8 cellular contexts compared by ENCODE assay signal in genomic region chr4:140523857-140524742, GRCh38. TPM values are rescaled to one million over a fixed set of nuclear protein-coding genes. Genes with fewer than 3 reads are reported as not detected.
A peak's percentile ranks its signal among the peaks of the same experiment; 100 is the strongest.
DNase-seq lines count a peak whose midpoint lies in the region; ATAC-seq, FAIRE-seq and TF ChIP-seq lines count a peak whose summit lies in the region.

A gene with protein sequence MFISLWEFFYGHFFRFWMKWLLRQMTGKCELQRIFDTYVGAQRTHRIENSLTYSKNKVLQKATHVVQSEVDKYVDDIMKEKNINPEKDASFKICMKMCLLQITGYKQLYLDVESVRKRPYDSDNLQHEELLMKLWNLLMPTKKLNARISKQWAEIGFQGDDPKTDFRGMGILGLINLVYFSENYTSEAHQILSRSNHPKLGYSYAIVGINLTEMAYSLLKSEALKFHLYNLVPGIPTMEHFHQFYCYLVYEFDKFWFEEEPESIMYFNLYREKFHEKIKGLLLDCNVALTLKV (plus strand): TSS chr4:140524168. CDS start chr4:140525429, 1,261 bp downstream.

- ATAC-seq in GM19468 (IDR thresholded peaks at IDR 0.05; ENCODE audit: extremely low read depth, unreplicated experiment) = peak; percentile 100

- H3K79me2 ChIP-seq in H1 (ENCODE audit: control insufficient read depth in 1 of 2, insufficient read depth in 2 of 2, low read length in 2 of 2) = peaks cover 0 to 14% of the 10 kb centered on the region in 2 experiments; a peak in 2 of 4 replicates

- WGBS in H1 (ENCODE audit: extremely low coverage in 1 of 2, insufficient coverage in 1 of 2, insufficient read length in 1 of 2, insufficient replicate concordance in 2 of 2, low coverage in 1 of 2, low lambda C conversion rate in 2 of 2, missing lambda C conversion rate in 1 of 2), 2 experiments = 1% methylated on average over 61 of the region's 77 CpGs; no CpG with 5 or more reads in 1 of the 2 experiments
- under 1% methylated on average over 75 of the region's 77 CpGs for WGBS in mesenchymal stem cell

- DNase-seq in COLO829 (ENCODE audit: low spot score) (peak; percentile 99), HT-29 (ENCODE audit: low spot score) (peak; percentile 97), NOMO-1 (lab: John Stamatoyannopoulos, UW; ENCODE audit: unreplicated experiment in 2 of 2) (peak; percentile 97 to 98), H1 (ENCODE audit: low read depth in 1 of 2, low spot score in 2 of 2) (peak; percentile 95 to 96), mesenchymal stem cell (peak; percentile 98)
- peak; percentile 94 for DNase-seq in activated CD8-positive, alpha-beta memory T cell treated with anti-CD3 and anti-CD28 coated beads for 4 hours (ENCODE audit: low read depth in 2 of 2)
- DNase-seq in stimulated activated CD8-positive, alpha-beta memory T cell treated with anti-CD3 and anti-CD28 coated beads, Interleukin-15, amount 100 ng/mL, for 1 hour (ENCODE audit: low read depth) = peak; percentile 95

- H3K27me3 ChIP-seq in H1 (replicated peaks in 1 of 4; ENCODE audit: control insufficient read depth in 3 of 4, extremely low read depth in 1 of 4, insufficient read depth in 3 of 4, low read length in 3 of 4) (peaks cover 0 to 2% (median 0%) of the 10 kb centered on the region in 4 experiments; a peak in 3 of 7 replicates), mesenchymal stem cell (ENCODE audit: control insufficient read depth in 1 of 2, insufficient read depth in 1 of 2, low read length in 2 of 2) (no peaks in the 10 kb centered on the region)

- H2BK5ac ChIP-seq in H1 (ENCODE audit: low read depth, low read length) (peak within 1 kb of the TSS; percentile 26), mesenchymal stem cell (ENCODE audit: low read depth, low read length, poor library complexity, severe bottlenecking) (peak within 1 kb of the TSS; percentile 87)

- H3K36me3 ChIP-seq in H1 (ENCODE audit: control insufficient read depth in 2 of 4, insufficient read depth in 4 of 4, low read length in 3 of 4) (peaks cover 0 to 17% (median 5%) of the 10 kb centered on the region in 4 experiments; a peak in 3 of 8 replicates), mesenchymal stem cell (ENCODE audit: control insufficient read depth in 1 of 2, insufficient read depth in 2 of 2, low read depth in 1 of 2, low read length in 2 of 2) (peaks cover 0 to 21% of the 10 kb centered on the region in 2 experiments)

- POLR2A ChIA-PET in H1 (lab: Charles Lee; ENCODE audit: partially characterized antibody) = interaction anchor here (0.6 to 1.6 kb wide), 11 partner anchors 11 to 449 kb away, joined by 3 to 7 read pairs (median 3); partner anchors contain the start of gene SCOC

- peak; percentile 58 for FAIRE-seq in H1 (lab: Jason Lieb, UNC)

- CTCF ChIA-PET in H1 (lab: Charles Lee; ENCODE audit: partially characterized antibody) = interaction anchor here (0.6 to 1.7 kb wide), 17 partner anchors 12 to 326 kb away, joined by 3 to 5 read pairs (median 3); partner anchors contain the start of genes CLGN, MGAT4D, SCOC and UCP1

- peak within 1 kb of the TSS; percentile 51; the same call in 1 of the 2 replicates for H3K18ac ChIP-seq in H1 (ENCODE audit: extremely low read depth, low read length)
- H3K18ac ChIP-seq in mesenchymal stem cell (ENCODE audit: low read depth in 1 of 2, low read length in 2 of 2) = peak within 1 kb of the TSS; percentile 94

- TF ChIP-seq RAD21 in H1 (IDR thresholded peaks at IDR 0.05 in 1 of 2, conservative IDR thresholded peaks at IDR 0.05 in 1 of 2; ENCODE audit: low read depth in 2 of 2, low read length in 2 of 2) = peak; percentile 60 to 66

- H3K9ac ChIP-seq in H1 (replicated peaks in 1 of 4; ENCODE audit: extremely low read depth in 1 of 4, low read depth in 3 of 4, low read length in 3 of 4) (peak within 1 kb of the TSS; percentile 52 to 77 (median 68)), mesenchymal stem cell (ENCODE audit: low read length) (peak within 1 kb of the TSS; percentile 91)

- no peak within 1 kb of the TSS for H4K91ac ChIP-seq in H1 (replicated peaks; ENCODE audit: insufficient read length, low read length)
- H4K91ac ChIP-seq in mesenchymal stem cell (ENCODE audit: low read length) = peak within 1 kb of the TSS; percentile 95

- H3K4me2 ChIP-seq in H1 (ENCODE audit: insufficient read depth in 1 of 2, low read depth in 2 of 2, low read length in 2 of 2) = peak within 1 kb of the TSS; percentile 81 to 84
- H3K4me2 ChIP-seq in mesenchymal stem cell (ENCODE audit: low read length, poor library complexity, severe bottlenecking) = peak within 1 kb of the TSS; percentile 75

- H3K9me3 ChIP-seq in H1 (ENCODE audit: insufficient read depth in 2 of 2, low read depth in 1 of 2, low read length in 1 of 2) = no peaks in the 10 kb centered on the region
- H3K9me3 ChIP-seq in mesenchymal stem cell (ENCODE audit: control insufficient read depth, low read length) = no peaks in the 10 kb centered on the region

- peak within 1 kb of the TSS; percentile 37 for H4K5ac ChIP-seq in H1 (ENCODE audit: insufficient read length, low read depth, low read length)

- H2BK20ac ChIP-seq in H1 (ENCODE audit: low read length) = no peak within 1 kb of the TSS

- H2BK120ac ChIP-seq in H1 (replicated peaks; ENCODE audit: low read depth, low read length) (no peak within 1 kb of the TSS), mesenchymal stem cell (ENCODE audit: low read depth, low read length) (peak within 1 kb of the TSS; percentile 93)

- no peaks in the 10 kb centered on the region; a peak in 1 of 7 replicates for H3K4me1 ChIP-seq in H1 (replicated peaks in 1 of 4; ENCODE audit: control insufficient read depth in 3 of 4, insufficient read depth in 4 of 4, low read length in 3 of 4)
- no peaks in the 10 kb centered on the region for H3K4me1 ChIP-seq in mesenchymal stem cell (ENCODE audit: control insufficient read depth, insufficient read depth, low read depth, low read length)

- H3K79me1 ChIP-seq in H1 (ENCODE audit: low read depth, low read length) = no peaks in the 10 kb centered on the region; the same call in 1 of the 2 replicates
- H3K79me1 ChIP-seq in mesenchymal stem cell (replicated peaks; ENCODE audit: low read length, poor library complexity, severe bottlenecking) = peaks cover 9% of the 10 kb centered on the region

- no peak within 1 kb of the TSS for H3K4ac ChIP-seq in H1 (replicated peaks; ENCODE audit: insufficient read length, low read depth, low read length)
- peak within 1 kb of the TSS in 1 of 2 experiments; percentile 88 for H3K4ac ChIP-seq in mesenchymal stem cell (ENCODE audit: low read depth in 1 of 2, low read length in 2 of 2)

- H2AK5ac ChIP-seq in H1 (ENCODE audit: low read depth, low read length) (no peak within 1 kb of the TSS), mesenchymal stem cell (ENCODE audit: low read length, severe bottlenecking) (peak within 1 kb of the TSS; percentile 16)

- H2BK12ac ChIP-seq in H1 (ENCODE audit: low read depth, low read length) (no peak within 1 kb of the TSS), mesenchymal stem cell (ENCODE audit: low read length in 2 of 2) (no peak within 1 kb of the TSS)

- no peaks in the 10 kb centered on the region for H4K20me1 ChIP-seq in H1 (replicated peaks in 1 of 2; ENCODE audit: control insufficient read depth in 1 of 2, insufficient read depth in 2 of 2, low read length in 2 of 2)

- no peaks in the 10 kb centered on the region for H3K23me2 ChIP-seq in H1 (ENCODE audit: low read depth, low read length)

- H3K27ac ChIP-seq in H1 (ENCODE audit: low read depth, low read length) (peak within 1 kb of the TSS; percentile 73; the same call in 1 of the 2 replicates), mesenchymal stem cell (ENCODE audit: low read length, poor library complexity, severe bottlenecking) (peak within 1 kb of the TSS; percentile 87)

- TF ChIP-seq EP300 in H1 (IDR thresholded peaks at IDR 0.05; ENCODE audit: borderline replicate concordance in 1 of 2, low read depth in 2 of 2, low read length in 2 of 2) = no peak

- TF ChIP-seq CTCF in H1 (IDR thresholded peaks at IDR 0.05; ENCODE audit: control extremely low read depth in 1 of 3, insufficient read depth in 1 of 3, low read depth in 1 of 3, low read length in 3 of 3) = peak; percentile 85 to 97 (median 93)

- H3K4me3 ChIP-seq in H1 (ENCODE audit: extremely low read depth in 1 of 4, insufficient read depth in 2 of 4, low read depth in 3 of 4, low read length in 4 of 4) (peak within 1 kb of the TSS; percentile 60 to 81 (median 77)), mesenchymal stem cell (ENCODE audit: insufficient read depth in 1 of 2, low read depth in 1 of 2, low read length in 2 of 2) (peak within 1 kb of the TSS; percentile 83 to 90)

- H4K8ac ChIP-seq in H1 (ENCODE audit: extremely low read depth, insufficient read depth, low read length) (peak within 1 kb of the TSS; percentile 97), mesenchymal stem cell (ENCODE audit: low read length) (peak within 1 kb of the TSS; percentile 98)

- no peak within 1 kb of the TSS for H3K14ac ChIP-seq in H1 (ENCODE audit: insufficient read length)
- H3K14ac ChIP-seq in mesenchymal stem cell (ENCODE audit: low read length in 2 of 2) = peak within 1 kb of the TSS in 1 of 2 experiments; percentile 89

- H2AFZ ChIP-seq in H1 (ENCODE audit: low read length) (peak within 1 kb of the TSS; percentile 98), mesenchymal stem cell (ENCODE audit: low read depth, low read length) (peak within 1 kb of the TSS; percentile 64)

- H3K23ac ChIP-seq in H1 (ENCODE audit: insufficient read length) = no peak within 1 kb of the TSS
- no peak within 1 kb of the TSS for H3K23ac ChIP-seq in mesenchymal stem cell (ENCODE audit: low read length in 2 of 2)

- TF ChIP-seq POLR2A in H1 (IDR thresholded peaks at IDR 0.05; ENCODE audit: control extremely low read depth in 1 of 2, low read depth in 2 of 2, low read length in 2 of 2) = peak in 1 of 2 experiments; percentile 93; a peak in 2 of 3 replicates

- H2BK15ac ChIP-seq in H1 (ENCODE audit: low read length) = no peak within 1 kb of the TSS
- H2BK15ac ChIP-seq in mesenchymal stem cell (ENCODE audit: low read depth, poor library complexity, severe bottlenecking) = no peak within 1 kb of the TSS

- no peak within 1 kb of the TSS for H3K56ac ChIP-seq in H1 (replicated peaks; ENCODE audit: insufficient read length, low read depth, low read length)

TF ChIP-seq in H1, 55 proteins besides CTCF, POLR2A, EP300 and RAD21 (continues in another document):
- TF ChIP-seq RBBP5 (IDR thresholded peaks at IDR 0.05; ENCODE audit: borderline replicate concordance, low read depth, low read length) (peak; percentile 94), POLR2AphosphoS5 (IDR thresholded peaks at IDR 0.05; ENCODE audit: low read depth, low read length) (peak; percentile 89)

RNA-seq across cellular contexts. Expression of the gene that starts here (rescaled TPM):
- total RNA-seq in HT-29 (2014; rRNA removed; shearing (Covaris generic)) = 4.9 and 9.9 TPM in 2 replicates
- total RNA-seq in H1 (2021; fragmentation: NEBNext Ultra II Directional; extraction: Animal tissue kit (Norgen Biotek cat#: 25700)) = 26.2 and 27.9 TPM in 2 replicates
- polyA plus RNA-seq in H1 (2011; rRNA removed) = 3.4 and 6.6 TPM in 2 replicates
- 7.1 TPM for polyA plus RNA-seq in H1 (2011; cell fraction: cytosol; rRNA removed)
- 3.3 TPM for polyA plus RNA-seq in H1 (2011; cell fraction: nucleus; rRNA removed)
- polyA plus RNA-seq in H1 (2012, experiment 1 of 2) = 7.0 to 14.4 TPM (median 7.9 TPM) in 4 replicates
- 0.79 TPM for polyA plus RNA-seq in H1 (2012, experiment 2 of 2)
- 25.3 TPM for polyA plus RNA-seq in H1 (2013, experiment 1 of 2)
- 27.0 TPM for polyA plus RNA-seq in H1 (2013, experiment 2 of 2)
- polyA minus RNA-seq in H1 (2011; rRNA and poly(A)+ RNA removed) = 7.6 and 11.8 TPM in 2 replicates
- polyA minus RNA-seq in H1 (2011; cell fraction: cytosol; rRNA and poly(A)+ RNA removed) = 16.8 TPM
- polyA minus RNA-seq in H1 (2011; cell fraction: nucleus; rRNA and poly(A)+ RNA removed) = 27.3 TPM
- 16.5 TPM for polyA plus RNA-seq in mesenchymal stem cell (2013, experiment 1 of 2)
- polyA plus RNA-seq in mesenchymal stem cell (2013, experiment 2 of 2) = 17.3 TPM

Comparison
In these comparisons a context has a peak if more than half of its experiments do, and no peak if none do; other contexts are left out.
1. Peak in every context shown above with its lines: DNase-seq, ATAC-seq, H3K4me3 ChIP-seq and H3K27ac ChIP-seq.